In genomic region chr18:27585602-27586173, GRCh38 we compare ENCODE assay signal across 1 cellular context.
TF ChIP-seq lines count a peak whose summit lies in the region.

No MANE protein-coding gene starts in this region.

TF ChIP-seq in HepG2, 621 proteins besides CTCF, POLR2A, EP300 and RAD21 (continued from another document):
- TF ChIP-seq ATF2 (CRISPR knock-in tag; IDR thresholded peaks at IDR 0.05) (no peak), SUZ12 (IDR thresholded peaks at IDR 0.05; ENCODE audit: low read depth, low read length) (no peak), RARA (CRISPR knock-in tag; IDR thresholded peaks at IDR 0.05) (peak; percentile 47), ZNF18 (CRISPR knock-in tag; IDR thresholded peaks at IDR 0.05; ENCODE audit: insufficient replicate concordance) (no peak), SALL1 (CRISPR knock-in tag; IDR thresholded peaks at IDR 0.05) (no peak), ZNF180 (CRISPR knock-in tag; IDR thresholded peaks at IDR 0.05; ENCODE audit: borderline replicate concordance, low read depth) (no peak), ZNF12 (CRISPR knock-in tag; IDR thresholded peaks at IDR 0.05) (no peak), MEIS1 (CRISPR knock-in tag; IDR thresholded peaks at IDR 0.05; ENCODE audit: borderline replicate concordance) (no peak), FOXK1 (CRISPR knock-in tag; IDR thresholded peaks at IDR 0.05; ENCODE audit: borderline replicate concordance, low read depth) (no peak), HNF4A (CRISPR knock-in tag; IDR thresholded peaks at IDR 0.05) (peak; percentile 69), KLF6 (CRISPR knock-in tag; IDR thresholded peaks at IDR 0.05) (no peak), FOXA3 (CRISPR knock-in tag; IDR thresholded peaks at IDR 0.05) (peak; percentile 62), ZNF850 (CRISPR knock-in tag; conservative IDR thresholded peaks at IDR 0.05) (no peak), RFX3 (CRISPR knock-in tag; IDR thresholded peaks at IDR 0.05) (no peak), ZNF430 (CRISPR knock-in tag; IDR thresholded peaks at IDR 0.05) (no peak), MLLT10 (CRISPR knock-in tag; IDR thresholded peaks at IDR 0.05) (no peak), DNMT3B (CRISPR knock-in tag; conservative IDR thresholded peaks at IDR 0.05) (no peak), ZNF275 (CRISPR knock-in tag; IDR thresholded peaks at IDR 0.05; ENCODE audit: borderline replicate concordance) (no peak), ZNF687 (CRISPR knock-in tag; IDR thresholded peaks at IDR 0.05) (no peak), NR2C2 (CRISPR knock-in tag; IDR thresholded peaks at IDR 0.05; ENCODE audit: borderline replicate concordance) (peak; percentile 21; the same call in 1 of the 2 replicates), ZNF557 (CRISPR knock-in tag; IDR thresholded peaks at IDR 0.05) (no peak), DPF2 (CRISPR knock-in tag; IDR thresholded peaks at IDR 0.05; ENCODE audit: borderline replicate concordance, low read depth) (no peak), ZNF569 (CRISPR knock-in tag; IDR thresholded peaks at IDR 0.05; ENCODE audit: borderline replicate concordance) (no peak), ZMYM3 (CRISPR knock-in tag; IDR thresholded peaks at IDR 0.05) (no peak), SRSF1 (optimal IDR thresholded peaks at IDR 0.05; ENCODE audit: low read depth, low read length) (no peak), SCMH1 (CRISPR knock-in tag; IDR thresholded peaks at IDR 0.05; ENCODE audit: borderline replicate concordance) (no peak), GATAD2A (CRISPR knock-in tag; IDR thresholded peaks at IDR 0.05) (0 out of 2 replicates have a peak, but pooled peaks have one; percentile 12), ELK4 (CRISPR knock-in tag; IDR thresholded peaks at IDR 0.05; ENCODE audit: borderline replicate concordance) (no peak), NR2F6 (IDR thresholded peaks at IDR 0.05) (peak; percentile 47; the same call in 1 of the 2 replicates), NR2F6 (CRISPR knock-in tag; IDR thresholded peaks at IDR 0.05) (no peak), EED (CRISPR knock-in tag; IDR thresholded peaks at IDR 0.05) (no peak), SP2 (CRISPR knock-in tag; IDR thresholded peaks at IDR 0.05) (no peak), ZNF580 (CRISPR knock-in tag; IDR thresholded peaks at IDR 0.05; ENCODE audit: borderline replicate concordance, low read depth) (no peak), ETV5 (CRISPR knock-in tag; IDR thresholded peaks at IDR 0.05; ENCODE audit: borderline replicate concordance) (no peak), BHLHE40 (IDR thresholded peaks at IDR 0.05; ENCODE audit: low read length) (peak; percentile 78), ZNF547 (CRISPR knock-in tag; IDR thresholded peaks at IDR 0.05) (no peak), TEF (CRISPR knock-in tag; IDR thresholded peaks at IDR 0.05) (no peak), ZNF761 (CRISPR knock-in tag; conservative IDR thresholded peaks at IDR 0.05) (no peak), SMYD3 (CRISPR knock-in tag; IDR thresholded peaks at IDR 0.05) (no peak), PAF1 (CRISPR knock-in tag; IDR thresholded peaks at IDR 0.05) (no peak), ZNF644 (CRISPR knock-in tag; IDR thresholded peaks at IDR 0.05; ENCODE audit: low read depth) (no peak), HNF4G (IDR thresholded peaks at IDR 0.05; ENCODE audit: borderline replicate concordance, low read depth, low read length) (peak; percentile 55; the same call in 1 of the 2 replicates), HNF4G (CRISPR knock-in tag; IDR thresholded peaks at IDR 0.05; ENCODE audit: borderline replicate concordance, low read depth) (no peak), FOXA1 (IDR thresholded peaks at IDR 0.05) (no peak), FOXA1 (CRISPR knock-in tag; IDR thresholded peaks at IDR 0.05) (peak; percentile 67), ZBTB4 (CRISPR knock-in tag; IDR thresholded peaks at IDR 0.05; ENCODE audit: borderline replicate concordance) (no peak)
TF ChIP-seq in HepG2: peak in this region for 17.
